17 cellular contexts compared by ENCODE assay signal in genomic region chr1:13802782-13803545, GRCh38.
"Had no signal": no experiment of that assay in that cellular context is flagged by ENCODE, and none has a peak within 500 bp of the region (broad histone marks: within the 10 kb centered on the region; RNA-seq: fewer than 3 reads in every experiment).

No MANE protein-coding gene starts in this region.

- H3K4me3 ChIP-seq: coronary artery, heart left ventricle, ovary, prostate gland, spleen, tibial artery had no signal

- DNase-seq: activated CD4-positive, alpha-beta T cell treated with anti-CD3 and anti-CD28 coated beads for 36 hours; activated CD4-positive, alpha-beta T cell treated with anti-CD3 and anti-CD28 coated beads, Interleukin-2, amount 50 U/mL, for 4 hours; activated gamma-delta T cell treated with Interleukin-2 at 50 U/mL for 16 hours; cerebellar nuclear complex; heart left ventricle; left colon; mesenchymal stem cell; naive B cell; ovary; spleen; stimulated activated CD4-positive, alpha-beta T cell treated with anti-CD3 and anti-CD28 coated beads, Interleukin-4, amount 100 ng/mL, for 24 hours; stimulated activated naive CD8-positive, alpha-beta T cell treated with anti-CD3 and anti-CD28 coated beads, Interleukin-15, amount 100 ng/mL, for 72 hours; T-helper 9 cell had no signal

- H3K36me3 ChIP-seq: ovary, prostate gland had no signal

- H3K27ac ChIP-seq: coronary artery, heart left ventricle, ovary, spleen, tibial artery had no signal

- H3K27ac Mint-ChIP-seq: activated CD4-positive, alpha-beta T cell treated with anti-CD3 and anti-CD28 coated beads for 36 hours had no signal

- H3K9me3 Mint-ChIP-seq: naive B cell; stimulated activated naive CD8-positive, alpha-beta T cell treated with anti-CD3 and anti-CD28 coated beads, Interleukin-15, amount 100 ng/mL, for 72 hours had no signal

- ATAC-seq: activated CD4-positive, alpha-beta T cell treated with anti-CD3 and anti-CD28 coated beads for 36 hours; heart left ventricle; left colon; SK-N-SH treated with all-trans-retinoic acid at 6 μM for 48 hours; stimulated activated naive CD8-positive, alpha-beta T cell treated with anti-CD3 and anti-CD28 coated beads, Interleukin-15, amount 100 ng/mL, for 72 hours had no signal

- H3K27me3 Mint-ChIP-seq: activated CD4-positive, alpha-beta T cell treated with anti-CD3 and anti-CD28 coated beads for 36 hours; naive B cell; stimulated activated naive CD8-positive, alpha-beta T cell treated with anti-CD3 and anti-CD28 coated beads, Interleukin-15, amount 100 ng/mL, for 72 hours had no signal

- H3K9me3 ChIP-seq: heart left ventricle, ovary, prostate gland, spleen, tibial artery had no signal

- H3K27me3 ChIP-seq: heart left ventricle, ovary, spleen, tibial artery had no signal

- H3K4me3 Mint-ChIP-seq: activated CD4-positive, alpha-beta T cell treated with anti-CD3 and anti-CD28 coated beads for 36 hours; stimulated activated naive CD8-positive, alpha-beta T cell treated with anti-CD3 and anti-CD28 coated beads, Interleukin-15, amount 100 ng/mL, for 72 hours had no signal
